In the genomic region with DNA sequence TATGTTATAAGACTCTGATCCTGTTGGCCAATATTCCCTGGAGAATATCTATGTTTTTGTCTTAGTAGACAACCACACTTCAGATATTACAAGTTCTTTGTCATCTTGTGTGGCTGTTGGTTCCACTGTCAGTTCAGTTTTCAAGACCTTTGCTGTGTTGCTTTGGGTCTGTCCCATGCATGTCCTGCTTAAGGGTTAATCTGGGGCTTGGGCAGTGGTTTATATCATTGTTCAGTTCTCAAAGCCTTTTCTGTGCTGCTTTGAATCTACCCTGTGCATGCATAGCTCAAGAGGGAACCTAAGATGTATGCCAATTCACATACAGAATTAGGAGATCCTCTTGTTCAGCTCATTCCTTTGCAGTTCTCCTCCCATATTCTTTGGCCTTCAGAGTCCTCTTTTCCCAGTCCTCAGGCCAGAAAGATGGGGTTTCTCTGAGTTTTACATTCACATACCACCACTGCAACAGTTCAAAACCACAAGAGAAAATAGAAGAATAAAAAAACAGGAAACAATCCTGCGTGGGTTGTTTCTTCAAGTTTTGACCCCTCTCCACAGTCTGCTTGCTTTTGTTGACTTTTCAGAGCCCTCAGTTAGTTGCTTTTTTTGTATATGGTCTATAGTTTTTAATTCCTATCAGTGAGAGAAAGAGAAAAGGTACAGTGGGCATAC, we compare ENCODE assay signal across 11 cellular contexts. TPM values are rescaled to one million over a fixed set of nuclear protein-coding genes. Genes with fewer than 3 reads are reported as not detected.
A peak's percentile ranks its signal among the peaks of the same experiment; 100 is the strongest.
DNase-seq lines count a peak whose midpoint lies in the region; ATAC-seq and TF ChIP-seq lines count a peak whose summit lies in the region.
"Had no signal": no experiment of that assay in that cellular context is flagged by ENCODE, and none has a peak within 500 bp of the region (broad histone marks: within the 10 kb centered on the region; RNA-seq: fewer than 3 reads in every experiment).

No MANE protein-coding gene starts in this region.

- H3K36me3 Mint-ChIP-seq in activated CD4-positive, alpha-beta memory T cell treated with anti-CD3 and anti-CD28 coated beads for 36 hours: peaks cover 48% of the 10 kb centered on the region
- peaks cover 6% of the 10 kb centered on the region for H3K36me3 Mint-ChIP-seq in natural killer cell treated with Interleukin-12 subunit alpha and Interleukin-12 subunit beta and Interleukin-15 and Interleukin-18, amount 100 ng/mL, for 72 hours

- H3K9me3 ChIP-seq in testis (no peaks in the 10 kb centered on the region), psoas muscle (no peaks in the 10 kb centered on the region)
- H3K9me3 ChIP-seq: SJSA1 had no signal

- peak overlapping the region; percentile 52 for H3K27ac Mint-ChIP-seq in activated CD4-positive, alpha-beta memory T cell treated with anti-CD3 and anti-CD28 coated beads for 36 hours
- peak overlapping the region; percentile 60 to 66 for H3K27ac Mint-ChIP-seq in natural killer cell treated with Interleukin-12 subunit alpha and Interleukin-12 subunit beta and Interleukin-15 and Interleukin-18, amount 100 ng/mL, for 72 hours

- H3K27me3 Mint-ChIP-seq in activated CD4-positive, alpha-beta memory T cell treated with anti-CD3 and anti-CD28 coated beads for 36 hours: no peaks in the 10 kb centered on the region
- no peaks in the 10 kb centered on the region for H3K27me3 Mint-ChIP-seq in natural killer cell treated with Interleukin-12 subunit alpha and Interleukin-12 subunit beta and Interleukin-15 and Interleukin-18, amount 100 ng/mL, for 72 hours

- CTCF ChIA-PET in activated CD4-positive, alpha-beta memory T cell treated with anti-CD3 and anti-CD28 coated beads for 36 hours (lab: Charles Lee): interaction anchor here (0.8 to 3.6 kb wide), 2 partner anchors 91 to 92 kb away, joined by 3 to 12 read pairs; no protein-coding TSS in a partner anchor

- H3K4me3 Mint-ChIP-seq in activated CD4-positive, alpha-beta memory T cell treated with anti-CD3 and anti-CD28 coated beads for 36 hours: no peak overlapping the region
- peak overlapping the region; percentile 65 for H3K4me3 Mint-ChIP-seq in natural killer cell treated with Interleukin-12 subunit alpha and Interleukin-12 subunit beta and Interleukin-15 and Interleukin-18, amount 100 ng/mL, for 72 hours

- DNase-seq in GM12865 (ENCODE audit: low read depth) (no peak), testis (no peak), SIG-M5 treated with dmso at 0.1 percent for 504 hours (lab: John Stamatoyannopoulos, UW; ENCODE audit: unreplicated experiment) (no peak), psoas muscle (no peak)
- DNase-seq in activated CD4-positive, alpha-beta memory T cell treated with anti-CD3 and anti-CD28 coated beads for 36 hours: no peak
- DNase-seq in natural killer cell treated with Interleukin-12 subunit alpha and Interleukin-12 subunit beta and Interleukin-15 and Interleukin-18, amount 100 ng/mL, for 72 hours (ENCODE audit: low spot score): no peak
- DNase-seq: Calu3, NCI-H1105 treated with DMSO at 0.1 percent for 48 hours, NCI-H774 had no signal

- 68 to 92% methylated on average over 1 of the region's 1 CpG for WGBS in testis, 2 donors
- WGBS in psoas muscle, 3 donors: 84 to 89% (median 86%) methylated on average over 1 of the region's 1 CpG

- peaks cover 27% of the 10 kb centered on the region for H3K4me1 Mint-ChIP-seq in activated CD4-positive, alpha-beta memory T cell treated with anti-CD3 and anti-CD28 coated beads for 36 hours (ENCODE audit: low read depth)
- peaks cover 16 to 23% of the 10 kb centered on the region in 2 donors for H3K4me1 Mint-ChIP-seq in natural killer cell treated with Interleukin-12 subunit alpha and Interleukin-12 subunit beta and Interleukin-15 and Interleukin-18, amount 100 ng/mL, for 72 hours (ENCODE audit: low read depth in 2 of 2)

- no peak for TF ChIP-seq CTCF in GM12865 (IDR thresholded peaks at IDR 0.05; ENCODE audit: insufficient read depth, low read depth, low read length, missing control alignments)
- TF ChIP-seq CTCF in testis (IDR thresholded peaks at IDR 0.05): no peak
- no peak for TF ChIP-seq CTCF in psoas muscle (IDR thresholded peaks at IDR 0.05)

- H3K27ac ChIP-seq in testis (no peak overlapping the region), psoas muscle (no peak overlapping the region)
- H3K27ac ChIP-seq: SJSA1 had no signal

- intact Hi-C loops in activated CD4-positive, alpha-beta memory T cell treated with anti-CD3 and anti-CD28 coated beads for 36 hours (cut with micrococcal nuclease): no loop called here
- intact Hi-C loops in testis (cut with DNase I; ENCODE audit: low total_unique reads) (no loop called here), psoas muscle (cut with DNase I) (no loop called here)

- H3K9me3 Mint-ChIP-seq in activated CD4-positive, alpha-beta memory T cell treated with anti-CD3 and anti-CD28 coated beads for 36 hours: no peaks in the 10 kb centered on the region
- no peaks in the 10 kb centered on the region for H3K9me3 Mint-ChIP-seq in natural killer cell treated with Interleukin-12 subunit alpha and Interleukin-12 subunit beta and Interleukin-15 and Interleukin-18, amount 100 ng/mL, for 72 hours

- no peak for TF ChIP-seq POLR2A in testis (IDR thresholded peaks at IDR 0.05)

- POLR2A ChIA-PET in activated CD4-positive, alpha-beta memory T cell treated with anti-CD3 and anti-CD28 coated beads for 36 hours (lab: Charles Lee): no interaction called here

- ATAC-seq in HG02885 (IDR thresholded peaks at IDR 0.05; ENCODE audit: poor library complexity, unreplicated experiment) (peak; percentile 73), psoas muscle (no peak)
- no peak for ATAC-seq in natural killer cell treated with Interleukin-12 subunit alpha and Interleukin-12 subunit beta and Interleukin-15 and Interleukin-18, amount 100 ng/mL, for 72 hours

- H3K4me3 ChIP-seq in GM12865 (ENCODE audit: low read depth, low read length): peak overlapping the region; percentile 2; the same call in 1 of the 2 replicates
- no peak overlapping the region for H3K4me3 ChIP-seq in testis
- no peak overlapping the region for H3K4me3 ChIP-seq in psoas muscle
- H3K4me3 ChIP-seq: SJSA1 had no signal

- H3K27me3 ChIP-seq in testis (no peaks in the 10 kb centered on the region), psoas muscle (ENCODE audit: insufficient read depth in 3 of 3, low read length in 2 of 3) (no peaks in the 10 kb centered on the region)
- H3K27me3 ChIP-seq: SJSA1 had no signal

- H3K4me1 ChIP-seq in testis (no peaks in the 10 kb centered on the region), psoas muscle (no peaks in the 10 kb centered on the region)
- H3K4me1 ChIP-seq: SJSA1 had no signal

- H3K36me3 ChIP-seq in testis (ENCODE audit: low read depth, missing control alignments) (no peaks in the 10 kb centered on the region), psoas muscle (ENCODE audit: insufficient read depth in 1 of 2, low read depth in 1 of 2) (no peaks in the 10 kb centered on the region)

RNA-seq across cellular contexts. Expression of gene BUB1B, which starts 21.6 kb away (rescaled TPM):
- 10 to 100 TPM; 88.8 to 96.1 TPM for total RNA-seq in activated CD4-positive, alpha-beta memory T cell treated with anti-CD3 and anti-CD28 coated beads for 36 hours
- total RNA-seq in natural killer cell treated with Interleukin-12 subunit alpha and Interleukin-12 subunit beta and Interleukin-15 and Interleukin-18, amount 100 ng/mL, for 72 hours: 10 to 100 TPM; 19.4 to 70.8 TPM
- total RNA-seq in testis (10 to 100 TPM; 38.6 to 66.2 TPM), psoas muscle (1 to 10 TPM in 1 of 4 donors, under 1 TPM in 1, not detected in 2; 0.71 to 1.0 TPM)
- polyA plus RNA-seq in testis (ENCODE audit: insufficient read depth, low read depth, low replicate concordance) (53.9 TPM), psoas muscle (under 1 TPM in 2 of 3 donors, not detected in 1; 0.10 to 0.42 TPM)

RNA-seq across cellular contexts. Expression of gene PAK6, which starts 56.4 kb away (rescaled TPM):
- under 1 TPM; 0.69 to 0.73 TPM for total RNA-seq in activated CD4-positive, alpha-beta memory T cell treated with anti-CD3 and anti-CD28 coated beads for 36 hours
- 1 to 10 TPM; 1.9 to 2.9 TPM for total RNA-seq in natural killer cell treated with Interleukin-12 subunit alpha and Interleukin-12 subunit beta and Interleukin-15 and Interleukin-18, amount 100 ng/mL, for 72 hours
- 100 to 1,000 TPM; 140 to 245 TPM for total RNA-seq in testis
- 47.4 TPM for polyA plus RNA-seq in testis (ENCODE audit: insufficient read depth, low read depth, low replicate concordance)
- total RNA-seq in psoas muscle: 1 to 10 TPM in 2 of 4 donors, under 1 TPM in 2; 0.44 to 3.0 (median 1.2) TPM
- 1 to 10 TPM in 1 of 3 donors, under 1 TPM in 2; 0.03 to 1.1 (median 0.47) TPM for polyA plus RNA-seq in psoas muscle

Comparison
In these comparisons a context has a peak if more than half of its experiments do, and no peak if none do; other contexts are left out.
1. RNA of gene BUB1B, which starts 21.6 kb away (total RNA-seq): 88.8 to 96.1 TPM in activated CD4-positive, alpha-beta memory T cell treated with anti-CD3 and anti-CD28 coated beads for 36 hours, 19.4 to 70.8 TPM in natural killer cell treated with Interleukin-12 subunit alpha and Interleukin-12 subunit beta and Interleukin-15 and Interleukin-18, amount 100 ng/mL, for 72 hours and 38.6 to 66.2 TPM in testis; 0.71 to 1.0 TPM in psoas muscle; every median in the first group is over 10 times any median in the second.
2. RNA of gene PAK6, which starts 56.4 kb away (total RNA-seq): 140 to 245 TPM in testis; 1.9 to 2.9 TPM in natural killer cell treated with Interleukin-12 subunit alpha and Interleukin-12 subunit beta and Interleukin-15 and Interleukin-18, amount 100 ng/mL, for 72 hours, 0.44 to 3.0 TPM in psoas muscle and 0.69 to 0.73 TPM in activated CD4-positive, alpha-beta memory T cell treated with anti-CD3 and anti-CD28 coated beads for 36 hours; every median in the first group is over 10 times any median in the second.